In the genomic region with DNA sequence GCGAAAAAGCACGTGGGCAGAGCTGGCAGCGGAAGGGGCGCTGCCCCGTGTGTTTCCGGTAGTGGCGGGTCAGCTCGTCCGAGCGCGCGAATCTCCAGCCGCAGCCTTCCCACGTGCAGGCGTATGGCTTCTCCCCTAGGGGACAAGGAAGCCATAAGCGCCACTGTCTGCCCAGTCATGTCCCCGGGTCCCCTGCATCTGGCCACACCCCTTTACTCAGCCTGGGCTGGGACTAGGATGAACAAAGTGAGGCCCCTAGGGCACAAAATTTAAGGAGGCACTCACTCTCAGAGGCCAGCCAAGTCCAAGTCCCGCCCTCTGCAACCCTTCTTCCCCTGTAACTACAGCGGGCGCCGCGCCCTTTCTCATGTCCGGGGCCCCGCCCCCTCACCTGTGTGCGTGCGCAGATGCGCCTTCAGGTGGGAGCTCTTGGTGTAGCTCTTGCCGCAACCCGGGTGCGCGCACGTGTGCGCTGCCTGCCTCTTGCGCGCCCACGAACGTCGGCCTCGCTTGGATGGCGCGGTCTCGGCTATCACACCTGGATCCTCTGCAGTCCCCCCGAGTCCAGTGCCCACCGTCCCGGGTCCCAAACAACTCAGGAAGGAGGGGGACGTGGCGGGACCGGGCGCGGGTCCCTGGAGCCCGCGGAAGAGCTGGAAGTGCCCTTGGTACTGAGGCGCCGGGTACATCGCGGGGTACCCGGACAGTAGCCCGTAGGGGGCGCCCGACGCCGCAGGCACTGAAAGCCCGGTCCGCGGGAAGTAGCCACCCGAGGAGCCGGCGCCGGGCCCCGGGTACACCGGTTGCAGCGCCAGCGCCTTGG, we compare ENCODE assay signal across 1 cellular context.
TF ChIP-seq lines count a peak whose summit lies in the region.

No MANE protein-coding gene starts in this region.

TF ChIP-seq in SK-N-SH treated with all-trans-retinoic acid at 6 μM for 48 hours, 23 proteins besides CTCF, POLR2A, EP300 and RAD21 (continued from another document):
- TF ChIP-seq, protein P1, sequence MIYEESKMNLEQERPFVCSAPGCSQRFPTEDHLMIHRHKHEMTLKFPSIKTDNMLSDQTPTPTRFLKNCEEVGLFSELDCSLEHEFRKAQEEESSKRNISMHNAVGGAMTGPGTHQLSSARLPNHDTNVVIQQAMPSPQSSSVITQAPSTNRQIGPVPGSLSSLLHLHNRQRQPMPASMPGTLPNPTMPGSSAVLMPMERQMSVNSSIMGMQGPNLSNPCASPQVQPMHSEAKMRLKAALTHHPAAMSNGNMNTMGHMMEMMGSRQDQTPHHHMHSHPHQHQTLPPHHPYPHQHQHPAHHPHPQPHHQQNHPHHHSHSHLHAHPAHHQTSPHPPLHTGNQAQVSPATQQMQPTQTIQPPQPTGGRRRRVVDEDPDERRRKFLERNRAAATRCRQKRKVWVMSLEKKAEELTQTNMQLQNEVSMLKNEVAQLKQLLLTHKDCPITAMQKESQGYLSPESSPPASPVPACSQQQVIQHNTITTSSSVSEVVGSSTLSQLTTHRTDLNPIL (CRISPR knock-in tag; IDR thresholded peaks at IDR 0.05; ENCODE audit: low read depth) = no peak
